Comparison of ENCODE assay signal across 31 cellular contexts in genomic region chr9:742914-743594, GRCh38.
DNase-seq lines count a peak whose midpoint lies in the region; ATAC-seq and TF ChIP-seq lines count a peak whose summit lies in the region.
"Had no signal": no experiment of that assay in that cellular context is flagged by ENCODE, and none has a peak within 500 bp of the region (broad histone marks: within the 10 kb centered on the region; RNA-seq: fewer than 3 reads in every experiment).

No MANE protein-coding gene starts in this region.

- intact Hi-C loops in heart right ventricle (cut with DNase I) (loop anchor here in 2 of 10 donors (5.0 kb wide), 2 partner anchors 41 to 46 kb away; no protein-coding TSS in a partner anchor), left ventricle myocardium superior (cut with micrococcal nuclease) (no loop called here), psoas muscle (cut with DNase I) (loop anchor here in 1 of 2 donors (5.0 to 10.0 kb wide), 2 partner anchors 46 to 98 kb away; no protein-coding TSS in a partner anchor), transverse colon (cut with DNase I; ENCODE audit: low total_unique reads) (no loop called here)

- H3K4me3 ChIP-seq in heart right ventricle (no peak overlapping the region), endodermal cell (ENCODE audit: low read length) (no peak overlapping the region), psoas muscle (no peak overlapping the region), transverse colon (no peak overlapping the region)
- H3K4me3 ChIP-seq: pancreas, upper lobe of left lung had no signal

- ATAC-seq in heart right ventricle, result no peak
- no peak for ATAC-seq in left ventricle myocardium superior
- no peak for ATAC-seq in psoas muscle
- no peak for ATAC-seq in GM19395 (IDR thresholded peaks at IDR 0.05; ENCODE audit: unreplicated experiment)
- no peak for ATAC-seq in activated T-cell treated with anti-CD3 and anti-CD28 coated beads, Interleukin-2, amount 50 U/mL, for 72 hours (replicated peaks in 1 of 2)
- ATAC-seq in GM18511 (IDR thresholded peaks at IDR 0.05; ENCODE audit: unreplicated experiment), result no peak
- ATAC-seq: activated CD8-positive, alpha-beta T cell treated with anti-CD3 and anti-CD28 coated beads for 36 hours; esophagus mucosa; Panc1; pancreas had no signal

- H3K36me3 ChIP-seq in heart right ventricle, result peaks cover 0 to 96% (median 45%) of the 10 kb centered on the region in 9 donors
- peaks cover 33% of the 10 kb centered on the region for H3K36me3 ChIP-seq in endodermal cell (ENCODE audit: control insufficient read depth, insufficient read depth, low read length)
- H3K36me3 ChIP-seq in psoas muscle (ENCODE audit: insufficient read depth in 1 of 2, low read depth in 1 of 2), result peaks cover 6 to 69% of the 10 kb centered on the region in 2 donors
- H3K36me3 ChIP-seq in transverse colon, result peaks cover 0 to 23% (median 10%) of the 10 kb centered on the region in 4 donors

- TF ChIP-seq POLR2A in transverse colon (IDR thresholded peaks at IDR 0.05), result no peak

- H3K27ac ChIP-seq in heart right ventricle (peak overlapping the region in 7 of 10 donors; percentile 19 to 79 (median 67)), endodermal cell (ENCODE audit: low read depth, low read length) (no peak overlapping the region), psoas muscle (peak overlapping the region; percentile 84), transverse colon (peak overlapping the region in 3 of 4 donors; percentile 12 to 73 (median 13))
- H3K27ac ChIP-seq: pancreas, upper lobe of left lung had no signal

- in situ Hi-C loops in transverse colon (cut with MboI; ENCODE audit: low pct_ligation_motif_present in 1 of 4, low pct_unique_long_range_greater_than_20kb in 1 of 4, low sequenced_read_pairs in 3 of 4), result no loop called here

- H3K9me3 ChIP-seq in heart right ventricle (no peaks in the 10 kb centered on the region), endodermal cell (ENCODE audit: control insufficient read depth, low read length) (no peaks in the 10 kb centered on the region), psoas muscle (no peaks in the 10 kb centered on the region), transverse colon (no peaks in the 10 kb centered on the region)
- H3K9me3 ChIP-seq: pancreas, upper lobe of left lung had no signal

- H3K9ac ChIP-seq in endodermal cell (ENCODE audit: extremely low read depth, low read length, poor library complexity, severe bottlenecking), result no peak overlapping the region

- peaks cover 44% of the 10 kb centered on the region for H3K4me1 Mint-ChIP-seq in endodermal cell
- H3K4me1 Mint-ChIP-seq in activated T-cell treated with anti-CD3 and anti-CD28 coated beads, Interleukin-2, amount 50 U/mL, for 72 hours (ENCODE audit: low read depth), result peaks cover 1% of the 10 kb centered on the region
- H3K4me1 Mint-ChIP-seq: activated naive CD4-positive, alpha-beta T cell treated with anti-CD3 and anti-CD28 coated beads, Interleukin-2, amount 10 ng/mL, durations not matched to agents 7 days and 5 days had no signal

- H3K27me3 ChIP-seq in heart right ventricle (no peaks in the 10 kb centered on the region), endodermal cell (ENCODE audit: control insufficient read depth, insufficient read depth, low read length, poor library complexity, severe bottlenecking) (no peaks in the 10 kb centered on the region), psoas muscle (ENCODE audit: insufficient read depth in 3 of 3, low read length in 2 of 3) (no peaks in the 10 kb centered on the region), transverse colon (no peaks in the 10 kb centered on the region)
- H3K27me3 ChIP-seq: pancreas, upper lobe of left lung had no signal

- no peaks in the 10 kb centered on the region for H3K9me3 Mint-ChIP-seq in endodermal cell
- no peaks in the 10 kb centered on the region for H3K9me3 Mint-ChIP-seq in activated T-cell treated with anti-CD3 and anti-CD28 coated beads, Interleukin-2, amount 50 U/mL, for 72 hours
- H3K9me3 Mint-ChIP-seq: activated CD8-positive, alpha-beta T cell treated with anti-CD3 and anti-CD28 coated beads for 36 hours; activated naive CD4-positive, alpha-beta T cell treated with anti-CD3 and anti-CD28 coated beads, Interleukin-2, amount 10 ng/mL, durations not matched to agents 7 days and 5 days; dendritic cell treated with granulocyte-macrophage colony-stimulating factor and Interleukin-4, amounts not matched to agents 40 ng/mL and 50 ng/mL, for 4 days; IgD-negative memory B cell; nephron; T-helper 2 cell treated with Interferon-gamma antibody and Interleukin-4, amounts not matched to agents 5 μg/mL and 100 μg/mL, for 36 hours had no signal

- no peak for DNase-seq in heart right ventricle
- no peak for DNase-seq in left ventricle myocardium superior
- DNase-seq in endodermal cell, result no peak
- no peak for DNase-seq in psoas muscle
- no peak for DNase-seq in transverse colon
- DNase-seq in activated T-cell treated with anti-CD3 and anti-CD28 coated beads, Interleukin-2, amount 50 U/mL, for 72 hours, result no peak
- DNase-seq: 8988T; activated CD8-positive, alpha-beta memory T cell treated with anti-CD3 and anti-CD28 coated beads, Interleukin-2, amount 50 U/mL, for 48 hours; activated CD8-positive, alpha-beta T cell treated with anti-CD3 and anti-CD28 coated beads for 36 hours; activated naive CD4-positive, alpha-beta T cell treated with anti-CD3 and anti-CD28 coated beads, Interleukin-2, amount 10 ng/mL, durations not matched to agents 7 days and 5 days; Calu3; CD4-positive, CD25-positive, alpha-beta regulatory T cell; DMS79; foreskin melanocyte; GDM1; hippocampal formation; NCI-H2107; NCI-H748 treated with DMSO at 0.1 percent for 48 hours; pancreas; retina; SIG-M5; stimulated activated CD4-positive, alpha-beta T cell treated with anti-CD3 and anti-CD28 coated beads, Interleukin-4, amount 100 ng/mL, for 1 hour had no signal

- H3K4me3 Mint-ChIP-seq in endodermal cell, result no peak overlapping the region
- no peak overlapping the region for H3K4me3 Mint-ChIP-seq in activated T-cell treated with anti-CD3 and anti-CD28 coated beads, Interleukin-2, amount 50 U/mL, for 72 hours
- H3K4me3 Mint-ChIP-seq: activated CD8-positive, alpha-beta T cell treated with anti-CD3 and anti-CD28 coated beads for 36 hours; activated naive CD4-positive, alpha-beta T cell treated with anti-CD3 and anti-CD28 coated beads, Interleukin-2, amount 10 ng/mL, durations not matched to agents 7 days and 5 days; CD4-positive, CD25-positive, alpha-beta regulatory T cell; dendritic cell treated with granulocyte-macrophage colony-stimulating factor and Interleukin-4, amounts not matched to agents 40 ng/mL and 50 ng/mL, for 4 days; IgD-negative memory B cell; nephron; T-helper 2 cell treated with Interferon-gamma antibody and Interleukin-4, amounts not matched to agents 5 μg/mL and 100 μg/mL, for 36 hours had no signal

- peak overlapping the region; percentile 79 for H3K27ac Mint-ChIP-seq in endodermal cell
- no peak overlapping the region for H3K27ac Mint-ChIP-seq in activated T-cell treated with anti-CD3 and anti-CD28 coated beads, Interleukin-2, amount 50 U/mL, for 72 hours
- H3K27ac Mint-ChIP-seq: activated CD8-positive, alpha-beta T cell treated with anti-CD3 and anti-CD28 coated beads for 36 hours; activated naive CD4-positive, alpha-beta T cell treated with anti-CD3 and anti-CD28 coated beads, Interleukin-2, amount 10 ng/mL, durations not matched to agents 7 days and 5 days; CD4-positive, CD25-positive, alpha-beta regulatory T cell; dendritic cell treated with granulocyte-macrophage colony-stimulating factor and Interleukin-4, amounts not matched to agents 40 ng/mL and 50 ng/mL, for 4 days; IgD-negative memory B cell; nephron; T-helper 2 cell treated with Interferon-gamma antibody and Interleukin-4, amounts not matched to agents 5 μg/mL and 100 μg/mL, for 36 hours had no signal

- H3K36me3 Mint-ChIP-seq in endodermal cell (ENCODE audit: low read depth), result peaks cover 62% of the 10 kb centered on the region
- no peaks in the 10 kb centered on the region for H3K36me3 Mint-ChIP-seq in activated T-cell treated with anti-CD3 and anti-CD28 coated beads, Interleukin-2, amount 50 U/mL, for 72 hours (ENCODE audit: insufficient read depth in 2 of 2)

- no peaks in the 10 kb centered on the region for H3K27me3 Mint-ChIP-seq in endodermal cell (ENCODE audit: insufficient read depth)
- no peaks in the 10 kb centered on the region for H3K27me3 Mint-ChIP-seq in activated T-cell treated with anti-CD3 and anti-CD28 coated beads, Interleukin-2, amount 50 U/mL, for 72 hours (ENCODE audit: low read depth)
- H3K27me3 Mint-ChIP-seq: activated CD8-positive, alpha-beta T cell treated with anti-CD3 and anti-CD28 coated beads for 36 hours; activated naive CD4-positive, alpha-beta T cell treated with anti-CD3 and anti-CD28 coated beads, Interleukin-2, amount 10 ng/mL, durations not matched to agents 7 days and 5 days; CD4-positive, CD25-positive, alpha-beta regulatory T cell; dendritic cell treated with granulocyte-macrophage colony-stimulating factor and Interleukin-4, amounts not matched to agents 40 ng/mL and 50 ng/mL, for 4 days; IgD-negative memory B cell had no signal

- TF ChIP-seq CTCF in heart right ventricle (IDR thresholded peaks at IDR 0.05) (no peak), endodermal cell (conservative IDR thresholded peaks at IDR 0.05) (no peak), psoas muscle (IDR thresholded peaks at IDR 0.05) (no peak), transverse colon (IDR thresholded peaks at IDR 0.05) (no peak)

- TF ChIP-seq EP300 in transverse colon (IDR thresholded peaks at IDR 0.05; ENCODE audit: low read depth), result no peak

- H3K4me1 ChIP-seq in heart right ventricle (peaks cover 18 to 57% (median 36%) of the 10 kb centered on the region in 9 donors), endodermal cell (ENCODE audit: control insufficient read depth, insufficient read depth, low read length) (peaks cover 15% of the 10 kb centered on the region), psoas muscle (peaks cover 38% of the 10 kb centered on the region), transverse colon (peaks cover 6 to 11% (median 8%) of the 10 kb centered on the region in 4 donors)

- WGBS in heart right ventricle, 2 donors, result 77 to 82% methylated on average over 8 of the region's 8 CpGs
- 81 to 82% methylated on average over 5 to 8 of the region's 8 CpGs for WGBS in endodermal cell (ENCODE audit: insufficient coverage in 1 of 2, insufficient read length in 1 of 2), 2 experiments
- WGBS in psoas muscle, 3 donors, result 71 to 88% (median 81%) methylated on average over 8 of the region's 8 CpGs
- WGBS in transverse colon (ENCODE audit: low coverage in 1 of 2), 2 donors, result 88 to 91% methylated on average over 8 of the region's 8 CpGs
